In genomic region chr4:123505077-123505456, GRCh38 we compare ENCODE assay signal across 1 cellular context.
TF ChIP-seq lines count a peak whose summit lies in the region.

No MANE protein-coding gene starts in this region.

TF ChIP-seq in K562, 482 proteins besides CTCF, POLR2A, EP300 and RAD21 (continued from another document):
- no peak for TF ChIP-seq ZBTB12 (CRISPR knock-in tag; IDR thresholded peaks at IDR 0.05)
- no peak for TF ChIP-seq ATF4 (CRISPR knock-in tag; IDR thresholded peaks at IDR 0.05)
- no peak for TF ChIP-seq CBX5 (IDR thresholded peaks at IDR 0.05; ENCODE audit: borderline replicate concordance, low read depth)
- TF ChIP-seq ARID1B (IDR thresholded peaks at IDR 0.05), result no peak
- no peak for TF ChIP-seq ZNF395 (CRISPR knock-in tag; IDR thresholded peaks at IDR 0.05)
- no peak for TF ChIP-seq THRAP3 (IDR thresholded peaks at IDR 0.05; ENCODE audit: borderline replicate concordance)
- TF ChIP-seq E2F6 (IDR thresholded peaks at IDR 0.05; ENCODE audit: borderline replicate concordance in 1 of 2, extremely low read depth in 1 of 2, insufficient read depth in 1 of 2, insufficient read length in 1 of 2, low read depth in 1 of 2, low read length in 1 of 2, poor library complexity in 1 of 2, severe bottlenecking in 1 of 2), result no peak
